11 cellular contexts compared by ENCODE assay signal in genomic region chr15:65414841-65415621, GRCh38. TPM values are rescaled to one million over a fixed set of nuclear protein-coding genes. Genes with fewer than 3 reads are reported as not detected.
DNase-seq lines count a peak whose midpoint lies in the region; ATAC-seq and TF ChIP-seq lines count a peak whose summit lies in the region.
"Had no signal": no experiment of that assay in that cellular context is flagged by ENCODE, and none has a peak within 500 bp of the region (broad histone marks: within the 10 kb centered on the region; RNA-seq: fewer than 3 reads in every experiment).

No MANE protein-coding gene starts in this region.

- TF ChIP-seq CTCF in AG09319 (IDR thresholded peaks at IDR 0.05; ENCODE audit: low read depth, low read length), result peak; percentile 6; the same call in 1 of the 2 replicates
- TF ChIP-seq CTCF in lower lobe of right lung (IDR thresholded peaks at IDR 0.05), result no peak

- no peak overlapping the region for H3K4me3 ChIP-seq in lower lobe of right lung

- peak; percentile 40 to 46 for ATAC-seq in lower lobe of right lung
- no peak for ATAC-seq in activated naive CD8-positive, alpha-beta T cell treated with anti-CD3 and anti-CD28 coated beads, Interleukin-2, amount 50 U/mL, for 24 hours
- no peak for ATAC-seq in GM18861 (IDR thresholded peaks at IDR 0.05; ENCODE audit: unreplicated experiment)

- intact Hi-C loops in lower lobe of right lung (cut with DNase I), result no loop called here

- no peaks in the 10 kb centered on the region for H3K36me3 Mint-ChIP-seq in activated naive CD8-positive, alpha-beta T cell treated with anti-CD3 and anti-CD28 coated beads, Interleukin-2, amount 50 U/mL, for 24 hours (ENCODE audit: low read depth)

- H3K9me3 Mint-ChIP-seq in activated naive CD8-positive, alpha-beta T cell treated with anti-CD3 and anti-CD28 coated beads, Interleukin-2, amount 50 U/mL, for 24 hours, result no peaks in the 10 kb centered on the region

- no peak overlapping the region for H3K27ac Mint-ChIP-seq in activated naive CD8-positive, alpha-beta T cell treated with anti-CD3 and anti-CD28 coated beads, Interleukin-2, amount 50 U/mL, for 24 hours

- DNase-seq in AG09319 (ENCODE audit: extremely low read depth, low read depth) (no peak), NCI-H2107 treated with DMSO at 0.1 percent for 48 hours (lab: John Stamatoyannopoulos, UW; ENCODE audit: unreplicated experiment) (peak; percentile 59), dermis blood vessel endothelial cell (peak; percentile 21), lower lobe of right lung (no peak), GOT3 (lab: John Stamatoyannopoulos, UW) (no peak), NOMO-1 treated with dmso at 0.1 percent for 144 hours (lab: John Stamatoyannopoulos, UW; ENCODE audit: unreplicated experiment) (no peak)
- no peak for DNase-seq in activated naive CD8-positive, alpha-beta T cell treated with anti-CD3 and anti-CD28 coated beads, Interleukin-2, amount 50 U/mL, for 24 hours
- DNase-seq: activated T-cell treated with anti-CD3 and anti-CD28 coated beads, Interleukin-2, amount 50 U/mL, for 48 hours; NCI-H226 had no signal

- no peaks in the 10 kb centered on the region for H3K9me3 ChIP-seq in lower lobe of right lung

- no peaks in the 10 kb centered on the region for H3K4me1 Mint-ChIP-seq in activated naive CD8-positive, alpha-beta T cell treated with anti-CD3 and anti-CD28 coated beads, Interleukin-2, amount 50 U/mL, for 24 hours

- peaks cover 26% of the 10 kb centered on the region for H3K27me3 ChIP-seq in lower lobe of right lung (ENCODE audit: low read depth)

- no peaks in the 10 kb centered on the region for H3K36me3 ChIP-seq in lower lobe of right lung

- no peak overlapping the region for H3K4me3 Mint-ChIP-seq in activated naive CD8-positive, alpha-beta T cell treated with anti-CD3 and anti-CD28 coated beads, Interleukin-2, amount 50 U/mL, for 24 hours

- no peak overlapping the region for H3K27ac ChIP-seq in lower lobe of right lung
- H3K27ac ChIP-seq: C4-2B had no signal

- no peaks in the 10 kb centered on the region for H3K4me1 ChIP-seq in lower lobe of right lung

- peaks cover 33% of the 10 kb centered on the region for H3K27me3 Mint-ChIP-seq in activated naive CD8-positive, alpha-beta T cell treated with anti-CD3 and anti-CD28 coated beads, Interleukin-2, amount 50 U/mL, for 24 hours

RNA-seq across cellular contexts. Expression of gene IGDCC4, which starts 7.7 kb away (rescaled TPM):
- total RNA-seq in dermis blood vessel endothelial cell (0.09 and 0.17 TPM in 2 replicates), lower lobe of right lung (3.6 TPM)

RNA-seq across cellular contexts. Expression of gene IGDCC3, which starts 37.2 kb away (rescaled TPM):
- total RNA-seq in dermis blood vessel endothelial cell, result not detected in 2 replicates
- total RNA-seq in lower lobe of right lung, result not detected

Comparison
In these comparisons a context has a peak if more than half of its experiments do, and no peak if none do; other contexts are left out.
1. DNase-seq: peak in NCI-H2107 treated with DMSO at 0.1 percent for 48 hours (single experiment) and dermis blood vessel endothelial cell (single experiment); none in AG09319 (single experiment), lower lobe of right lung (single experiment), activated naive CD8-positive, alpha-beta T cell treated with anti-CD3 and anti-CD28 coated beads, Interleukin-2, amount 50 U/mL, for 24 hours (single experiment), GOT3 (single experiment) and NOMO-1 treated with dmso at 0.1 percent for 144 hours (single experiment).
2. ATAC-seq: peak in lower lobe of right lung (2 of 2); none in activated naive CD8-positive, alpha-beta T cell treated with anti-CD3 and anti-CD28 coated beads, Interleukin-2, amount 50 U/mL, for 24 hours (single experiment) and GM18861 (single experiment).